Comparison of ENCODE assay signal across 27 cellular contexts in genomic region chr2:51483720-51484119, GRCh38.
"Had no signal": no experiment of that assay in that cellular context is flagged by ENCODE, and none has a peak within 500 bp of the region (broad histone marks: within the 10 kb centered on the region; RNA-seq: fewer than 3 reads in every experiment).

No MANE protein-coding gene starts in this region.

- H3K36me3 ChIP-seq: MG63, Peyer's patch, SJSA1 had no signal

- H3K4me1 ChIP-seq: Peyer's patch, SJSA1 had no signal

- H3K9me3 ChIP-seq: MG63, SJSA1, SK-N-SH had no signal

- H3K27me3 ChIP-seq: MG63, Peyer's patch, SJSA1 had no signal

- H3K4me2 ChIP-seq: KMS-11, SK-N-SH had no signal

- H3K27ac ChIP-seq: KMS-11, Peyer's patch, SJSA1 had no signal

- H3K9ac ChIP-seq: KMS-11, SK-N-SH had no signal

- H3K4me3 ChIP-seq: MG63, Peyer's patch, SJSA1 had no signal

- H3K9me2 ChIP-seq: SK-N-SH had no signal

- DNase-seq: Karpas-422, MG63, NCI-H1048, NCI-H1105 treated with DMSO at 0.1 percent for 48 hours, NCI-H1436, NCI-H146, NCI-H1694, NCI-H187, NCI-H1930, NCI-H2029 treated with DMSO at 0.1 percent for 48 hours, NCI-H2171 treated with DMSO at 0.1 percent for 48 hours, NCI-H2227 treated with DMSO at 0.1 percent for 48 hours, NCI-H345, NCI-H446 treated with DMSO at 0.1 percent for 48 hours, NCI-H510A, NCI-H524, NCI-H526, NCI-H774, Peyer's patch, Right ventricle myocardium superior, RPMI8226, SHP77 treated with DMSO at 0.1 percent for 48 hours, SK-N-SH, SW 1271, T-helper 1 cell had no signal
